Comparison of ENCODE assay signal across 8 cellular contexts in the genomic region with DNA sequence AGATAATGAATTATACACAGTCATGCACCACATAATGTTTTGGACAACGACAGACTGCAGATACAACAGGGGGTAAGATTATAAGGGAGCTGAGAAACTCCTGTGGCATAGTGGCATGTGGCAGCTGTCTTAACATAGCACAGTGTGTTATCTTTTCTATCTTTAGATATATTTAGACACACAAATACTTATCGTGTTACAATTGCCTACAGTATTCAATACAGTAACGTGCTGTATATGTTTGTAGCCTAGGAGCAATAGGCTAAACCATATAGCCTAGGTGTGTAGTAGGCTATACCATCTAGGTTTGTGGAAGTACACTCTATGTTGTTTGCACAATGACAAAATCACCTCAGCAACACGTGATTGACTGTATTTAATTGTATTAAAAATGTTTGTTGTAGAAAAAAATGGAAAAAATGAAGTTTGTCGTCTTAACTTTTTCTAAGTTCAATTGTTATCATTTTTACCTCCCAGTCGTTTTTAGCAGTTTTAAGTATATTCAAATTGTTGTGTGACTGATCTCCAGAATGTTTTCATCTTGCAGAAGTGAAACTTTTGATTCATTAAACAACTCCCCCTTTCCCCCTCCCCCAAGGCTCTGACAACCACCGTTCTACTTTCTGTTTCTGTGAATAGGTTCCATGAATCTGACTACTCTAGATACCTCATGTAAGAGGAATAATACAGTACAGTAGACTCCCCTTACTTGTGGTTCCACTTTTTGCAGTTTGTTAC.
A peak's percentile ranks its signal among the peaks of the same experiment; 100 is the strongest.
DNase-seq lines count a peak whose midpoint lies in the region; ATAC-seq and TF ChIP-seq lines count a peak whose summit lies in the region.

No MANE protein-coding gene starts in this region.

- no peak overlapping the region for H3K4me3 ChIP-seq in foreskin fibroblast (ENCODE audit: low read depth in 1 of 2, low read length in 2 of 2)

- peak; percentile 15 for DNase-seq in DMS 273 (lab: John Stamatoyannopoulos, UW; ENCODE audit: unreplicated experiment)
- DNase-seq in DMS 273 treated with DMSO at 0.1 percent for 48 hours (lab: John Stamatoyannopoulos, UW), result no peak
- DNase-seq in activated CD4-positive, alpha-beta T cell treated with anti-CD3 and anti-CD28 coated beads, Interleukin-2, amount 50 U/mL, for 48 hours, result peak; percentile 66 to 80
- peak; percentile 83 for DNase-seq in stimulated activated CD4-positive, alpha-beta T cell treated with anti-CD3 and anti-CD28 coated beads, Interleukin-15, amount 100 ng/mL, for 24 hours
- DNase-seq in foreskin fibroblast, result no peak
- no peak for DNase-seq in G401 (ENCODE audit: low spot score)
- DNase-seq in OCI-M2 (lab: John Stamatoyannopoulos, UW; ENCODE audit: unreplicated experiment), result no peak

- in situ Hi-C loops in G401 (cut with HindIII; ENCODE audit: low sequenced_read_pairs), result no loop called here

- no peak for TF ChIP-seq CTCF in foreskin fibroblast (IDR thresholded peaks at IDR 0.05; ENCODE audit: low read depth, low read length)

- ATAC-seq in HG03378 (IDR thresholded peaks at IDR 0.05; ENCODE audit: unreplicated experiment), result peak; percentile 81

Comparison
In these comparisons a context has a peak if more than half of its experiments do, and no peak if none do; other contexts are left out.
1. DNase-seq: peak in DMS 273 (single experiment), activated CD4-positive, alpha-beta T cell treated with anti-CD3 and anti-CD28 coated beads, Interleukin-2, amount 50 U/mL, for 48 hours (2 of 2) and stimulated activated CD4-positive, alpha-beta T cell treated with anti-CD3 and anti-CD28 coated beads, Interleukin-15, amount 100 ng/mL, for 24 hours (single experiment); none in DMS 273 treated with DMSO at 0.1 percent for 48 hours (single experiment), foreskin fibroblast (0 of 2), G401 (single experiment) and OCI-M2 (single experiment).